In the genomic region with DNA sequence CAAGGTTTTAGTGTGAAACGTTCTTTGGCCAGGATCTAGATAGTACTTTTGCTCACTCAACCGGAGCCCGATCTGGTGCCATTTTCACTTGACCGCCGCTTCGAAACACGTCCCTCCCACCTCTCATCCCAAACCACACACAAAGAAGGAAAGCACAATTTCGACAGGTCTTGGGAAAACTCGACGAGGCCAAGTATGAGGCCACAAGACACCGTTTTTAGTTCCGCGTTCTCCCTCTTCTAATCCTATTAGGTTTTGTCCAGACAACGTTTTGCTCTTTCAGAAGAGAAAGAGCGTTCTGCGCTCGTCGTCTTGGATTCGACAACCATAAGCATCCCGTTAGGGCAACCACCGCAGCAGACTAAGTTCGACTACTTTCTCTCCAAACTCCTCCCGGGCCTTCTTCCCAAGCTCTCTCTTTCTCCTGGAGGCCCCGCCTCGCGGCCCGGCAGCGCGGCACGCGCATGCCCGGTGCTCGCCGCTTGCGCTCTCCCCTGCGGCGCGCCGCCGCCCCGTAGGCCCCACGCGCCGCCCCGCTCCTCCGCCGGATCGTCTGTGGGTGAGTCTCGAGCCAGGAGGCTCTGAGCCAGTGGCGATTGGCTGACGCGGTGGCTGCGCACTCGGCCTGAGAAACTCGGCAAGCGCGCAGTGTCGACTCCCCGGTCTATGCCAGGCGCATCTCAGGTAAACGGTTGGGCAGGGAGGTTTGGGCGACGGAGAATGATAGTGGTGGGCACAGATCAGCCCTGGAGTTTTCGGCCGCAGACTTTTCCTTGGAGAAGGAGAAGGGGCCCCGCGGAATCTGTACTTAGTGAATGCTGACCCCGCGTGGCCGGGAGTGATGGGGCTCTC, we compare ENCODE assay signal across 1 cellular context.
A peak's percentile ranks its signal among the peaks of the same experiment; 100 is the strongest.
TF ChIP-seq lines count a peak whose summit lies in the region.

Gene MIPOL1, plus strand, starts transcription at position 517 of the 852 bp plus-strand sequence. CDS start 49,952 bp downstream, outside the sequence.

TF ChIP-seq in HepG2, 621 proteins besides CTCF, POLR2A, EP300 and RAD21 (continued from another document and continues in another):
- TF ChIP-seq ZNF800 (CRISPR knock-in tag; IDR thresholded peaks at IDR 0.05): peak; percentile 98
- TF ChIP-seq, protein P1, sequence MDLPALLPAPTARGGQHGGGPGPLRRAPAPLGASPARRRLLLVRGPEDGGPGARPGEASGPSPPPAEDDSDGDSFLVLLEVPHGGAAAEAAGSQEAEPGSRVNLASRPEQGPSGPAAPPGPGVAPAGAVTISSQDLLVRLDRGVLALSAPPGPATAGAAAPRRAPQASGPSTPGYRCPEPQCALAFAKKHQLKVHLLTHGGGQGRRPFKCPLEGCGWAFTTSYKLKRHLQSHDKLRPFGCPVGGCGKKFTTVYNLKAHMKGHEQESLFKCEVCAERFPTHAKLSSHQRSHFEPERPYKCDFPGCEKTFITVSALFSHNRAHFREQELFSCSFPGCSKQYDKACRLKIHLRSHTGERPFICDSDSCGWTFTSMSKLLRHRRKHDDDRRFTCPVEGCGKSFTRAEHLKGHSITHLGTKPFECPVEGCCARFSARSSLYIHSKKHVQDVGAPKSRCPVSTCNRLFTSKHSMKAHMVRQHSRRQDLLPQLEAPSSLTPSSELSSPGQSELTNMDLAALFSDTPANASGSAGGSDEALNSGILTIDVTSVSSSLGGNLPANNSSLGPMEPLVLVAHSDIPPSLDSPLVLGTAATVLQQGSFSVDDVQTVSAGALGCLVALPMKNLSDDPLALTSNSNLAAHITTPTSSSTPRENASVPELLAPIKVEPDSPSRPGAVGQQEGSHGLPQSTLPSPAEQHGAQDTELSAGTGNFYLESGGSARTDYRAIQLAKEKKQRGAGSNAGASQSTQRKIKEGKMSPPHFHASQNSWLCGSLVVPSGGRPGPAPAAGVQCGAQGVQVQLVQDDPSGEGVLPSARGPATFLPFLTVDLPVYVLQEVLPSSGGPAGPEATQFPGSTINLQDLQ (CRISPR knock-in tag; IDR thresholded peaks at IDR 0.05): peak; percentile 96; the same call in 1 of the 2 replicates
- peak; percentile 98 for TF ChIP-seq ZNF276 (CRISPR knock-in tag; IDR thresholded peaks at IDR 0.05; ENCODE audit: low read depth)
- TF ChIP-seq, protein P2, sequence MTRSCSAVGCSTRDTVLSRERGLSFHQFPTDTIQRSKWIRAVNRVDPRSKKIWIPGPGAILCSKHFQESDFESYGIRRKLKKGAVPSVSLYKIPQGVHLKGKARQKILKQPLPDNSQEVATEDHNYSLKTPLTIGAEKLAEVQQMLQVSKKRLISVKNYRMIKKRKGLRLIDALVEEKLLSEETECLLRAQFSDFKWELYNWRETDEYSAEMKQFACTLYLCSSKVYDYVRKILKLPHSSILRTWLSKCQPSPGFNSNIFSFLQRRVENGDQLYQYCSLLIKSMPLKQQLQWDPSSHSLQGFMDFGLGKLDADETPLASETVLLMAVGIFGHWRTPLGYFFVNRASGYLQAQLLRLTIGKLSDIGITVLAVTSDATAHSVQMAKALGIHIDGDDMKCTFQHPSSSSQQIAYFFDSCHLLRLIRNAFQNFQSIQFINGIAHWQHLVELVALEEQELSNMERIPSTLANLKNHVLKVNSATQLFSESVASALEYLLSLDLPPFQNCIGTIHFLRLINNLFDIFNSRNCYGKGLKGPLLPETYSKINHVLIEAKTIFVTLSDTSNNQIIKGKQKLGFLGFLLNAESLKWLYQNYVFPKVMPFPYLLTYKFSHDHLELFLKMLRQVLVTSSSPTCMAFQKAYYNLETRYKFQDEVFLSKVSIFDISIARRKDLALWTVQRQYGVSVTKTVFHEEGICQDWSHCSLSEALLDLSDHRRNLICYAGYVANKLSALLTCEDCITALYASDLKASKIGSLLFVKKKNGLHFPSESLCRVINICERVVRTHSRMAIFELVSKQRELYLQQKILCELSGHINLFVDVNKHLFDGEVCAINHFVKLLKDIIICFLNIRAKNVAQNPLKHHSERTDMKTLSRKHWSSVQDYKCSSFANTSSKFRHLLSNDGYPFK (CRISPR knock-in tag; IDR thresholded peaks at IDR 0.05; ENCODE audit: borderline replicate concordance): peak; percentile 87
- TF ChIP-seq SMAD9 (CRISPR knock-in tag; IDR thresholded peaks at IDR 0.05): peak; percentile 90; the same call in 1 of the 2 replicates
- peak; percentile 74; the same call in 1 of the 2 replicates for TF ChIP-seq CREBL2 (CRISPR knock-in tag; IDR thresholded peaks at IDR 0.05; ENCODE audit: borderline replicate concordance)
- peak; percentile 99 for TF ChIP-seq KDM2A (CRISPR knock-in tag; IDR thresholded peaks at IDR 0.05; ENCODE audit: borderline replicate concordance, low read depth)
- TF ChIP-seq, protein P3, sequence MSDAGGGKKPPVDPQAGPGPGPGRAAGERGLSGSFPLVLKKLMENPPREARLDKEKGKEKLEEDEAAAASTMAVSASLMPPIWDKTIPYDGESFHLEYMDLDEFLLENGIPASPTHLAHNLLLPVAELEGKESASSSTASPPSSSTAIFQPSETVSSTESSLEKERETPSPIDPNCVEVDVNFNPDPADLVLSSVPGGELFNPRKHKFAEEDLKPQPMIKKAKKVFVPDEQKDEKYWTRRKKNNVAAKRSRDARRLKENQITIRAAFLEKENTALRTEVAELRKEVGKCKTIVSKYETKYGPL (CRISPR knock-in tag; IDR thresholded peaks at IDR 0.05): no peak; the same call in 1 of the 2 replicates
- TF ChIP-seq ZNF770 (CRISPR knock-in tag; IDR thresholded peaks at IDR 0.05): peak; percentile 80
- TF ChIP-seq, protein P4, sequence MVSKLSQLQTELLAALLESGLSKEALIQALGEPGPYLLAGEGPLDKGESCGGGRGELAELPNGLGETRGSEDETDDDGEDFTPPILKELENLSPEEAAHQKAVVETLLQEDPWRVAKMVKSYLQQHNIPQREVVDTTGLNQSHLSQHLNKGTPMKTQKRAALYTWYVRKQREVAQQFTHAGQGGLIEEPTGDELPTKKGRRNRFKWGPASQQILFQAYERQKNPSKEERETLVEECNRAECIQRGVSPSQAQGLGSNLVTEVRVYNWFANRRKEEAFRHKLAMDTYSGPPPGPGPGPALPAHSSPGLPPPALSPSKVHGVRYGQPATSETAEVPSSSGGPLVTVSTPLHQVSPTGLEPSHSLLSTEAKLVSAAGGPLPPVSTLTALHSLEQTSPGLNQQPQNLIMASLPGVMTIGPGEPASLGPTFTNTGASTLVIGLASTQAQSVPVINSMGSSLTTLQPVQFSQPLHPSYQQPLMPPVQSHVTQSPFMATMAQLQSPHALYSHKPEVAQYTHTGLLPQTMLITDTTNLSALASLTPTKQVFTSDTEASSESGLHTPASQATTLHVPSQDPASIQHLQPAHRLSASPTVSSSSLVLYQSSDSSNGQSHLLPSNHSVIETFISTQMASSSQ (IDR thresholded peaks at IDR 0.05; ENCODE audit: low read depth): 0 out of 2 replicates have a peak, but pooled peaks have one; percentile 41
- TF ChIP-seq, protein P4 (CRISPR knock-in tag; IDR thresholded peaks at IDR 0.05; ENCODE audit: borderline replicate concordance): peak; percentile 64
- TF ChIP-seq ZNF460 (CRISPR knock-in tag; IDR thresholded peaks at IDR 0.05; ENCODE audit: borderline replicate concordance): no peak
- peak; percentile 93 for TF ChIP-seq ZNF704 (CRISPR knock-in tag; IDR thresholded peaks at IDR 0.05; ENCODE audit: borderline replicate concordance)
- peak; percentile 95 for TF ChIP-seq ZNF205 (CRISPR knock-in tag; IDR thresholded peaks at IDR 0.05)
- no peak for TF ChIP-seq ZNF552 (CRISPR knock-in tag; IDR thresholded peaks at IDR 0.05; ENCODE audit: borderline replicate concordance)
- TF ChIP-seq SNAPC2 (CRISPR knock-in tag; IDR thresholded peaks at IDR 0.05): no peak; the same call in 1 of the 2 replicates
- TF ChIP-seq RFX3 (CRISPR knock-in tag; IDR thresholded peaks at IDR 0.05): peak; percentile 9; the same call in 1 of the 2 replicates
- peak; percentile 99 for TF ChIP-seq ARNT2 (CRISPR knock-in tag; IDR thresholded peaks at IDR 0.05; ENCODE audit: low read depth)
- peak; percentile 96 for TF ChIP-seq ZNF431 (CRISPR knock-in tag; IDR thresholded peaks at IDR 0.05; ENCODE audit: borderline replicate concordance, low read depth)
- TF ChIP-seq ZNF281 (CRISPR knock-in tag; IDR thresholded peaks at IDR 0.05; ENCODE audit: borderline replicate concordance): peak; percentile 77
- no peak for TF ChIP-seq TCF7L2 (IDR thresholded peaks at IDR 0.05; ENCODE audit: low read depth, low read length)
- TF ChIP-seq TCF7 (IDR thresholded peaks at IDR 0.05; ENCODE audit: low read depth): no peak
- TF ChIP-seq ZFP37 (CRISPR knock-in tag; IDR thresholded peaks at IDR 0.05; ENCODE audit: borderline replicate concordance): 0 out of 2 replicates have a peak, but pooled peaks have one; percentile 51
- TF ChIP-seq SKI (IDR thresholded peaks at IDR 0.05; ENCODE audit: partially characterized antibody): peak; percentile 99
